In the genomic region with DNA sequence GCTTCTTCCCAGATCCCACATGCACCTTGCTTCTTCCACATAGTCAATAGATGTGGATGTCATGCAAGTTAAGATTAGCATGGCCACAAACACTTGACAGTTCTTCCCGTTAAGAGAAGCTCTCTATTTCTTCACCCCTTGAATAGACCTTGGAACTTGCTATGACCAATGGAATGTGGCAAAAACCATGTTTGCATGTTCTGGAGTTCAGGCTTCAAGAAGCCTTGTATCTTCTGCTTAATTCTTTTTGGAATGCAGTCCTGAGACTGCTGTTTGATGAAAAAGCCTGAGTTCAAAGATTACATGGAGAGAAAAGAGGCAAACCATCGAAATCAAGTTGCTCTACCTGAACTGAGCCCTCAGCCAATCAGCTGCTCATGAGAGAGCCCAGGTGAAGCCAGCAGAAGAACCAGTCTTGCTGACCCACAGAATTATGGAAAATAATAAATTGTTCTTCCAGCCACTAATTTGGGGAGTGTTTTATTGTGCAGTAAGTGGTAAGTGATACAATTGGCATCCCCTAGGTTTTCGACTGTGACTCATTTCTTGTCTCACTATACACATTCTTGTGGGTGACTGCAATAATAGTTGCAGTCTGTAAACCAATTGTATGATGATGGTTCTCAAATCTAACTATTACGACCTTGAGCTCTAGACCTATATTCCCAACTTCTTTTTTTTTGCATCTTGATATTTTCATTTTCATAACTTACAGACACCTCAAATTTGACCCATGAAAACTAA, we compare ENCODE assay signal across 18 cellular contexts. TPM values are rescaled to one million over a fixed set of nuclear protein-coding genes. Genes with fewer than 3 reads are reported as not detected.
A peak's percentile ranks its signal among the peaks of the same experiment; 100 is the strongest.
DNase-seq lines count a peak whose midpoint lies in the region; FAIRE-seq and TF ChIP-seq lines count a peak whose summit lies in the region.
"Had no signal": no experiment of that assay in that cellular context is flagged by ENCODE, and none has a peak within 500 bp of the region (broad histone marks: within the 10 kb centered on the region; RNA-seq: fewer than 3 reads in every experiment).

No MANE protein-coding gene starts in this region.

- peak overlapping the region; percentile 32 for H3K4me3 Mint-ChIP-seq in Calu3 (ENCODE audit: low read depth, unreplicated experiment)
- H3K4me3 Mint-ChIP-seq in glutamatergic neuron (ENCODE audit: unreplicated experiment): no peak overlapping the region
- H3K4me3 Mint-ChIP-seq: activated naive CD8-positive, alpha-beta T cell treated with anti-CD3 and anti-CD28 coated beads, Interleukin-2, amount 10 ng/mL, durations not matched to agents 7 days and 5 days; activated T-cell treated with anti-CD3 and anti-CD28 coated beads, Interleukin-2, amount 50 U/mL, for 4 hours; GM23338; natural killer cell treated with Interleukin-12 subunit alpha and Interleukin-12 subunit beta and Interleukin-15 and Interleukin-18, amount 100 ng/mL, for 72 hours had no signal

- no peaks in the 10 kb centered on the region for H3K36me3 ChIP-seq in bronchial epithelial cell (ENCODE audit: control insufficient read depth, insufficient read depth, low read length)
- H3K36me3 ChIP-seq: colonic mucosa, SJCRH30 had no signal

- H3K4me3 ChIP-seq in bronchial epithelial cell (ENCODE audit: low read depth, low read length): no peak overlapping the region
- H3K4me3 ChIP-seq: colonic mucosa, esophagus squamous epithelium, GM23338, SJCRH30 had no signal

- intact Hi-C loops in Calu3 (cut with micrococcal nuclease; ENCODE audit: unreplicated experiment): loop anchor here (2.0 to 5.0 kb wide), 3 partner anchors 13 to 246 kb away; a partner anchor contains a TSS

- H3K27me3 Mint-ChIP-seq in Calu3 (ENCODE audit: unreplicated experiment): no peaks in the 10 kb centered on the region
- no peaks in the 10 kb centered on the region for H3K27me3 Mint-ChIP-seq in glutamatergic neuron (ENCODE audit: unreplicated experiment)
- H3K27me3 Mint-ChIP-seq: activated naive CD8-positive, alpha-beta T cell treated with anti-CD3 and anti-CD28 coated beads, Interleukin-2, amount 10 ng/mL, durations not matched to agents 7 days and 5 days had no signal

- BruUV-seq in Calu3 (replicated peaks; lab: Mats Ljungman, UMichigan): no TSS peak

- H3K9me3 Mint-ChIP-seq in Calu3 (ENCODE audit: low read depth, unreplicated experiment): no peaks in the 10 kb centered on the region
- no peaks in the 10 kb centered on the region for H3K9me3 Mint-ChIP-seq in glutamatergic neuron (ENCODE audit: unreplicated experiment)
- H3K9me3 Mint-ChIP-seq: activated naive CD8-positive, alpha-beta T cell treated with anti-CD3 and anti-CD28 coated beads, Interleukin-2, amount 10 ng/mL, durations not matched to agents 7 days and 5 days; GM23338 had no signal

- DNase-seq in Calu3 (peak; percentile 24), M059J (ENCODE audit: low read depth) (peak; percentile 36), bronchial epithelial cell (ENCODE audit: low read depth) (peak; percentile 85), kidney glomerular epithelial cell (lab: John Stamatoyannopoulos, UW) (peak; percentile 54), NCI-H1417 (lab: John Stamatoyannopoulos, UW) (no peak), glutamatergic neuron (no peak), globus pallidus (ENCODE audit: low spot score) (no peak), D721Med (ENCODE audit: insufficient read length, low spot score) (no peak)
- DNase-seq: activated CD4-positive, alpha-beta T cell treated with anti-CD3 and anti-CD28 coated beads, Interleukin-2, amount 50 U/mL, for 4 hours; activated naive CD8-positive, alpha-beta T cell treated with anti-CD3 and anti-CD28 coated beads, Interleukin-2, amount 10 ng/mL, durations not matched to agents 7 days and 5 days; activated T-cell treated with anti-CD3 and anti-CD28 coated beads, Interleukin-2, amount 50 U/mL, for 4 hours; colonic mucosa; esophagus squamous epithelium; NCI-H345 had no signal

- H3K27ac Mint-ChIP-seq in Calu3 (ENCODE audit: unreplicated experiment) (peak overlapping the region; percentile 71), glutamatergic neuron (ENCODE audit: unreplicated experiment) (no peak overlapping the region)
- H3K27ac Mint-ChIP-seq: activated naive CD8-positive, alpha-beta T cell treated with anti-CD3 and anti-CD28 coated beads, Interleukin-2, amount 10 ng/mL, durations not matched to agents 7 days and 5 days; GM23338; natural killer cell treated with Interleukin-12 subunit alpha and Interleukin-12 subunit beta and Interleukin-15 and Interleukin-18, amount 100 ng/mL, for 72 hours had no signal

- H3K27me3 ChIP-seq in bronchial epithelial cell (ENCODE audit: control insufficient read depth, insufficient read depth, low read length): no peaks in the 10 kb centered on the region
- H3K27me3 ChIP-seq: colonic mucosa, esophagus squamous epithelium, SJCRH30 had no signal

- CTCF ChIA-PET in Calu3 (lab: Charles Lee): interaction anchor here (1.0 to 1.2 kb wide), 2 partner anchors 9 to 12 kb away, joined by 4 to 5 read pairs; a partner anchor contains a TSS

- TF ChIP-seq CTCF in Calu3 (IDR thresholded peaks at IDR 0.05; ENCODE audit: unreplicated experiment) (no peak), bronchial epithelial cell (IDR thresholded peaks at IDR 0.05; ENCODE audit: insufficient read depth, low read length, severe bottlenecking) (no peak), glutamatergic neuron (IDR thresholded peaks at IDR 0.05; ENCODE audit: partially characterized antibody, unreplicated experiment) (no peak), D721Med (IDR thresholded peaks at IDR 0.05; ENCODE audit: insufficient read depth, missing control alignments) (no peak)

- FAIRE-seq in bronchial epithelial cell (lab: Jason Lieb, UNC): no peak
- FAIRE-seq in D721Med (lab: Jason Lieb, UNC): no peak

- H3K4me1 Mint-ChIP-seq in Calu3 (ENCODE audit: low read depth, unreplicated experiment): peaks cover 63% of the 10 kb centered on the region
- no peaks in the 10 kb centered on the region for H3K4me1 Mint-ChIP-seq in glutamatergic neuron (ENCODE audit: low read depth, unreplicated experiment)
- H3K4me1 Mint-ChIP-seq: activated naive CD8-positive, alpha-beta T cell treated with anti-CD3 and anti-CD28 coated beads, Interleukin-2, amount 10 ng/mL, durations not matched to agents 7 days and 5 days had no signal

- H3K36me3 Mint-ChIP-seq in Calu3 (ENCODE audit: insufficient read depth, unreplicated experiment): peaks cover 7% of the 10 kb centered on the region
- H3K36me3 Mint-ChIP-seq in glutamatergic neuron (ENCODE audit: unreplicated experiment): no peaks in the 10 kb centered on the region
- H3K36me3 Mint-ChIP-seq: activated naive CD8-positive, alpha-beta T cell treated with anti-CD3 and anti-CD28 coated beads, Interleukin-2, amount 10 ng/mL, durations not matched to agents 7 days and 5 days; natural killer cell treated with Interleukin-12 subunit alpha and Interleukin-12 subunit beta and Interleukin-15 and Interleukin-18, amount 100 ng/mL, for 72 hours had no signal

RNA-seq across cellular contexts. Expression of a gene that starts 12.6 kb away (rescaled TPM):
- 3.0 and 3.3 TPM in 2 replicates for total RNA-seq in Calu3 (2022)
- total RNA-seq in M059J (2014; rRNA removed; shearing (Covaris generic)): 0.05 and 0.07 TPM in 2 replicates
- total RNA-seq in bronchial epithelial cell: 2.1 and 2.7 TPM in 2 replicates
- not detected for total RNA-seq in glutamatergic neuron (ENCODE audit: unreplicated experiment)
- total RNA-seq: activated naive CD8-positive, alpha-beta T cell treated with anti-CD3 and anti-CD28 coated beads, Interleukin-2, amount 10 ng/mL, durations not matched to agents 7 days and 5 days; activated T-cell treated with anti-CD3 and anti-CD28 coated beads, Interleukin-2, amount 50 U/mL, for 4 hours; natural killer cell treated with Interleukin-12 subunit alpha and Interleukin-12 subunit beta and Interleukin-15 and Interleukin-18, amount 100 ng/mL, for 72 hours had no signal

RNA-seq across cellular contexts. Expression of a gene that starts 50.5 kb away (rescaled TPM):
- total RNA-seq in Calu3 (2022) (not detected in 2 replicates), bronchial epithelial cell (0.13 TPM in 1 of 2 replicates, not detected in the other), glutamatergic neuron (ENCODE audit: unreplicated experiment) (2.3 TPM)
- total RNA-seq in M059J (2014; rRNA removed; shearing (Covaris generic)): 0.15 TPM in 1 of 2 replicates, not detected in the other
- total RNA-seq: activated naive CD8-positive, alpha-beta T cell treated with anti-CD3 and anti-CD28 coated beads, Interleukin-2, amount 10 ng/mL, durations not matched to agents 7 days and 5 days; activated T-cell treated with anti-CD3 and anti-CD28 coated beads, Interleukin-2, amount 50 U/mL, for 4 hours; natural killer cell treated with Interleukin-12 subunit alpha and Interleukin-12 subunit beta and Interleukin-15 and Interleukin-18, amount 100 ng/mL, for 72 hours; pulmonary artery endothelial cell; SJCRH30 had no signal

Comparison
In these comparisons a context has a peak if more than half of its experiments do, and no peak if none do; other contexts are left out.
1. DNase-seq: peak in Calu3 (single experiment), M059J (single experiment), bronchial epithelial cell (single experiment) and kidney glomerular epithelial cell (single experiment); none in NCI-H1417 (0 of 3), glutamatergic neuron (single experiment), globus pallidus (single experiment) and D721Med (single experiment).